Comparison of ENCODE assay signal across 26 cellular contexts in the genomic region with DNA sequence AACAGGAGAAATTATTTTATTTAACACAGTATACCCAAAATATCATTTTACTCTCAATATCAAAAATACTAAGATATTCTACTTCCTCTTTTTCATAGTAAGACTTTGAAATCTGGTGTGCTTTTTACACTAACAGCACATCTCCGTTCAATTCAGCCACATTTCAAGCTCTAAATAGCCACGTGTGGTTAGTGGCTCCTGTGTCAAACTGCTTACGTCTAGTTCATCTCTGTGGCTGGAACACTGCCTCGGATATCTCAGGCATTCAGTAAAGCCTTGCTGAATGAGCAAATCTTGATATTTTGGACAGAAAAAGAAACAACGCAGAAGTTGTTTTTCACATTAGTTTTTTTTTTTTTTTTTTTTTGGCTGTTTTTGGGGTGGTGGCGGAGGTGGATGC.
DNase-seq lines count a peak whose midpoint lies in the region; ATAC-seq and TF ChIP-seq lines count a peak whose summit lies in the region.
"Had no signal": no experiment of that assay in that cellular context is flagged by ENCODE, and none has a peak within 500 bp of the region (broad histone marks: within the 10 kb centered on the region; RNA-seq: fewer than 3 reads in every experiment).

No MANE protein-coding gene starts in this region.

- TF ChIP-seq CTCF in NB4 (IDR thresholded peaks at IDR 0.05; ENCODE audit: low read depth, low read length) (no peak), psoas muscle (IDR thresholded peaks at IDR 0.05) (no peak)

- H3K4me2 ChIP-seq in BLaER1 treated with 17β-estradiol and CSF1 and Interleukin-3, amounts not matched to agents 10 nM and 100 nM = peak overlapping the region in 10 of 11 experiments; percentile 12 to 57 (median 24); a peak in 12 of 22 replicates
- H3K4me2 ChIP-seq: PC-9 had no signal

- WGBS in psoas muscle, 3 donors = 29 to 34% (median 32%) methylated on average over 6 of the region's 6 CpGs

- no peaks in the 10 kb centered on the region for H3K27me3 ChIP-seq in BLaER1 treated with 17β-estradiol and CSF1 and Interleukin-3, amounts not matched to agents 10 nM and 100 nM
- H3K27me3 ChIP-seq in psoas muscle (ENCODE audit: insufficient read depth in 3 of 3, low read length in 2 of 3) = no peaks in the 10 kb centered on the region
- H3K27me3 ChIP-seq: MG63 had no signal

- intact Hi-C loops in psoas muscle (cut with DNase I) = loop anchor here in 1 of 2 donors (10.0 kb wide), 1 partner anchor 58 kb away; no protein-coding TSS in a partner anchor

- no peaks in the 10 kb centered on the region for H4K20me1 ChIP-seq in BLaER1 treated with 17β-estradiol and CSF1 and Interleukin-3, amounts not matched to agents 10 nM and 100 nM

- H3K4me3 ChIP-seq in BLaER1 treated with 17β-estradiol and CSF1 and Interleukin-3, amounts not matched to agents 10 nM and 100 nM = no peak overlapping the region
- H3K4me3 ChIP-seq in NB4 (ENCODE audit: low read depth, low read length) = no peak overlapping the region
- no peak overlapping the region for H3K4me3 ChIP-seq in psoas muscle
- H3K4me3 ChIP-seq: MG63, PC-9, SK-N-MC had no signal

- peaks cover 0 to 15% (median 6%) of the 10 kb centered on the region in 11 experiments; a peak in 8 of 22 replicates for H3K9me3 ChIP-seq in BLaER1 treated with 17β-estradiol and CSF1 and Interleukin-3, amounts not matched to agents 10 nM and 100 nM (replicated peaks in 1 of 11)
- H3K9me3 ChIP-seq in psoas muscle = no peaks in the 10 kb centered on the region
- H3K9me3 ChIP-seq: MG63 had no signal

- peaks cover 0 to 9% (median 0%) of the 10 kb centered on the region in 11 experiments; a peak in 1 of 22 replicates for H3K36me3 ChIP-seq in BLaER1 treated with 17β-estradiol and CSF1 and Interleukin-3, amounts not matched to agents 10 nM and 100 nM
- no peaks in the 10 kb centered on the region for H3K36me3 ChIP-seq in psoas muscle (ENCODE audit: insufficient read depth in 1 of 2, low read depth in 1 of 2)
- H3K36me3 ChIP-seq: MG63 had no signal

- ATAC-seq in psoas muscle (peak; percentile 77 to 85 (median 83)), HG02840 (IDR thresholded peaks at IDR 0.05; ENCODE audit: low FRiP score, unreplicated experiment) (no peak)

- peak overlapping the region in 7 of 11 experiments; percentile 5 to 62 (median 44); a peak in 10 of 22 replicates for H3K27ac ChIP-seq in BLaER1 treated with 17β-estradiol and CSF1 and Interleukin-3, amounts not matched to agents 10 nM and 100 nM
- H3K27ac ChIP-seq in psoas muscle = peak overlapping the region; percentile 56
- H3K27ac ChIP-seq: C4-2B, PC-9, RWPE1, SK-N-MC had no signal

- TF ChIP-seq POLR2A in NB4 (IDR thresholded peaks at IDR 0.05; ENCODE audit: extremely low read depth, insufficient read length) = no peak

- H3K4me1 ChIP-seq in BLaER1 treated with 17β-estradiol and CSF1 and Interleukin-3, amounts not matched to agents 10 nM and 100 nM = peaks cover 3 to 57% (median 32%) of the 10 kb centered on the region in 10 experiments; a peak in 19 of 20 replicates
- peaks cover 37% of the 10 kb centered on the region for H3K4me1 ChIP-seq in psoas muscle

- DNase-seq in NCI-H2107 treated with DMSO at 0.1 percent for 48 hours (lab: John Stamatoyannopoulos, UW; ENCODE audit: unreplicated experiment) (peak; percentile 91), NCI-H2107 (lab: John Stamatoyannopoulos, UW) (no peak), NB4 (ENCODE audit: low read depth) (peak; percentile 16), psoas muscle (no peak), kidney tubule cell (ENCODE audit: low spot score) (no peak)
- DNase-seq: 8988T; Calu3; CD8-positive, alpha-beta memory T cell; DMS153; H9; HFFc6; MG63; NCI-H1417 treated with DMSO at 0.1 percent for 48 hours; NCI-H187; NCI-H2171; NCI-H345; NCI-H524; NCI-H774; PC-9; SHP77 treated with DMSO at 0.1 percent for 48 hours; T-helper 1 cell had no signal

- peak overlapping the region in 1 of 11 experiments; percentile 2; a peak in 1 of 22 replicates for H3K9ac ChIP-seq in BLaER1 treated with 17β-estradiol and CSF1 and Interleukin-3, amounts not matched to agents 10 nM and 100 nM

Comparison
In these comparisons a context has a peak if more than half of its experiments do, and no peak if none do; other contexts are left out.
1. DNase-seq: peak in NCI-H2107 treated with DMSO at 0.1 percent for 48 hours (single experiment) and NB4 (single experiment); none in NCI-H2107 (single experiment), psoas muscle (0 of 2) and kidney tubule cell (single experiment).